In genomic region chr2:236169151-236169721, GRCh38 we compare ENCODE assay signal across 13 cellular contexts. TPM values are rescaled to one million over a fixed set of nuclear protein-coding genes. Genes with fewer than 3 reads are reported as not detected.
DNase-seq lines count a peak whose midpoint lies in the region; ATAC-seq and TF ChIP-seq lines count a peak whose summit lies in the region.
"Had no signal": no experiment of that assay in that cellular context is flagged by ENCODE, and none has a peak within 500 bp of the region (broad histone marks: within the 10 kb centered on the region; RNA-seq: fewer than 3 reads in every experiment).

No MANE protein-coding gene starts in this region.

- H3K4me1 Mint-ChIP-seq in brain (peaks cover 61% of the 10 kb centered on the region), mesothelial cell of epicardium (peaks cover 39% of the 10 kb centered on the region)

- H3K27ac ChIP-seq in HUES48 (ENCODE audit: low read depth, low read length) (no peak overlapping the region), gastroesophageal sphincter (no peak overlapping the region)
- H3K27ac ChIP-seq: HL-60 had no signal

- H3K27me3 Mint-ChIP-seq in brain, result peaks cover 98% of the 10 kb centered on the region
- peaks cover 86% of the 10 kb centered on the region for H3K27me3 Mint-ChIP-seq in mesothelial cell of epicardium (ENCODE audit: low read depth)

- H3K4me1 ChIP-seq in HUES48 (ENCODE audit: control insufficient read depth, insufficient read depth, low read length) (peaks cover 60% of the 10 kb centered on the region), gastroesophageal sphincter (peaks cover 0 to 76% (median 48%) of the 10 kb centered on the region in 3 donors)

- TF ChIP-seq POLR2A in gastroesophageal sphincter (IDR thresholded peaks at IDR 0.05), result no peak

- no peak for TF ChIP-seq CTCF in brain (conservative IDR thresholded peaks at IDR 0.05)
- no peak for TF ChIP-seq CTCF in mesothelial cell of epicardium (IDR thresholded peaks at IDR 0.05; ENCODE audit: unreplicated experiment)
- TF ChIP-seq CTCF in gastroesophageal sphincter (IDR thresholded peaks at IDR 0.05), result no peak

- no peaks in the 10 kb centered on the region for H3K9me3 ChIP-seq in HUES48 (ENCODE audit: control insufficient read depth, insufficient read depth, low read length)
- no peaks in the 10 kb centered on the region for H3K9me3 ChIP-seq in gastroesophageal sphincter

- peak; percentile 20 for DNase-seq in DMS53 (lab: John Stamatoyannopoulos, UW)
- no peak for DNase-seq in DMS53 treated with DMSO at 0.1 percent for 48 hours (lab: John Stamatoyannopoulos, UW; ENCODE audit: unreplicated experiment)
- no peak for DNase-seq in mesothelial cell of epicardium (ENCODE audit: low spot score in 2 of 2, unreplicated experiment in 2 of 2)
- no peak for DNase-seq in D341Med (ENCODE audit: low spot score)
- DNase-seq: activated CD4-positive, CD25-positive, alpha-beta regulatory T cell; activated gamma-delta T cell; cerebellar nuclear complex had no signal

- ATAC-seq in gastroesophageal sphincter, result no peak
- ATAC-seq in HG03135 (IDR thresholded peaks at IDR 0.05; ENCODE audit: unreplicated experiment), result no peak

- WGBS in gastroesophageal sphincter (ENCODE audit: low coverage in 1 of 2), 2 donors, result 2 to 8% methylated on average over 7 to 22 of the region's 36 CpGs

- H3K36me3 Mint-ChIP-seq in brain (no peaks in the 10 kb centered on the region), mesothelial cell of epicardium (no peaks in the 10 kb centered on the region)

- H3K9me3 Mint-ChIP-seq in brain, result peaks cover 0 to 14% (median 5%) of the 10 kb centered on the region in 5 experiments
- H3K9me3 Mint-ChIP-seq in mesothelial cell of epicardium, result no peaks in the 10 kb centered on the region

- H3K27me3 ChIP-seq in HUES48 (ENCODE audit: control insufficient read depth, insufficient read depth, low read length) (peaks cover 100% of the 10 kb centered on the region), gastroesophageal sphincter (peaks cover 100% of the 10 kb centered on the region)

- no peak overlapping the region for H3K9ac ChIP-seq in HUES48 (ENCODE audit: low read depth, low read length)

- H3K4me3 ChIP-seq in HUES48 (ENCODE audit: low read depth, low read length) (peak overlapping the region; percentile 33), gastroesophageal sphincter (no peak overlapping the region)

- H3K27ac Mint-ChIP-seq in brain, result peak overlapping the region in 3 of 5 experiments; percentile 44 to 91 (median 82)
- H3K27ac Mint-ChIP-seq in mesothelial cell of epicardium, result no peak overlapping the region

- TF ChIP-seq EP300 in gastroesophageal sphincter (IDR thresholded peaks at IDR 0.05), result no peak

- H3K4me3 Mint-ChIP-seq in brain, result peak overlapping the region; percentile 68 to 80 (median 77)
- H3K4me3 Mint-ChIP-seq in mesothelial cell of epicardium, result peak overlapping the region; percentile 1

- H3K36me3 ChIP-seq in HUES48 (ENCODE audit: control insufficient read depth, insufficient read depth, low read length), result no peaks in the 10 kb centered on the region
- H3K36me3 ChIP-seq in gastroesophageal sphincter, result no peaks in the 10 kb centered on the region

RNA-seq across cellular contexts. Expression of gene GBX2, which starts 1.1 kb away (rescaled TPM):
- polyA plus RNA-seq in brain (ENCODE audit: insufficient read depth, low read depth, low replicate concordance), result not detected
- total RNA-seq in mesothelial cell of epicardium (0.40 to 1.1 TPM (median 0.79 TPM) in 3 replicates), gastroesophageal sphincter (not detected)
- total RNA-seq: myocyte had no signal
